In genomic region chr16:89446136-89446974, GRCh38 we compare ENCODE assay signal across 9 cellular contexts. TPM values are rescaled to one million over a fixed set of nuclear protein-coding genes. Genes with fewer than 3 reads are reported as not detected.
A peak's percentile ranks its signal among the peaks of the same experiment; 100 is the strongest.
DNase-seq lines count a peak whose midpoint lies in the region; ATAC-seq and TF ChIP-seq lines count a peak whose summit lies in the region.
"Had no signal": no experiment of that assay in that cellular context is flagged by ENCODE, and none has a peak within 500 bp of the region (broad histone marks: within the 10 kb centered on the region; RNA-seq: fewer than 3 reads in every experiment).

No MANE protein-coding gene starts in this region.

- H3K4me1 ChIP-seq in lower lobe of right lung: peaks cover 96% of the 10 kb centered on the region
- H3K4me1 ChIP-seq in upper lobe of right lung: peaks cover 79% of the 10 kb centered on the region

- H3K36me3 ChIP-seq in lower lobe of right lung: no peaks in the 10 kb centered on the region
- no peaks in the 10 kb centered on the region for H3K36me3 ChIP-seq in upper lobe of right lung

- DNase-seq in stimulated activated CD4-positive, alpha-beta T cell treated with anti-CD3 and anti-CD28 coated beads, Interleukin-15, amount 100 ng/mL, for 24 hours: peak; percentile 43
- no peak for DNase-seq in stimulated activated CD4-positive, alpha-beta T cell treated with anti-CD3 and anti-CD28 coated beads, Interleukin-1b, Interleukin-23, amount 100 ng/mL, for 48 hours
- DNase-seq in activated T-cell treated with anti-CD3 and anti-CD28 coated beads, Interleukin-2, amount 50 U/mL, for 48 hours: peak; percentile 52 to 58
- DNase-seq in lower lobe of right lung: no peak
- DNase-seq in upper lobe of right lung: peak; percentile 70
- DNase-seq: Kasumi-1 had no signal

- H3K4me3 ChIP-seq in lower lobe of right lung (no peak overlapping the region), upper lobe of right lung (no peak overlapping the region)

- H3K27me3 ChIP-seq in lower lobe of right lung (ENCODE audit: low read depth) (no peaks in the 10 kb centered on the region), upper lobe of right lung (no peaks in the 10 kb centered on the region)

- H3K9me3 ChIP-seq in lower lobe of right lung: no peaks in the 10 kb centered on the region
- H3K9me3 ChIP-seq in upper lobe of right lung: no peaks in the 10 kb centered on the region

- H3K27ac ChIP-seq in lower lobe of right lung (no peak overlapping the region), upper lobe of right lung (no peak overlapping the region)

- intact Hi-C loops in lower lobe of right lung (cut with DNase I): no loop called here
- intact Hi-C loops in upper lobe of right lung (cut with DNase I): no loop called here

- TF ChIP-seq CTCF in lower lobe of right lung (IDR thresholded peaks at IDR 0.05) (no peak), upper lobe of right lung (IDR thresholded peaks at IDR 0.05) (no peak)

- ATAC-seq in lower lobe of right lung: peak; percentile 5 to 9
- peak; percentile 66 for ATAC-seq in upper lobe of right lung
- ATAC-seq in HG02623 (IDR thresholded peaks at IDR 0.05; ENCODE audit: unreplicated experiment): no peak
- ATAC-seq in GM18520 (IDR thresholded peaks at IDR 0.05; ENCODE audit: unreplicated experiment): no peak
- no peak for ATAC-seq in HG02973 (IDR thresholded peaks at IDR 0.05; ENCODE audit: unreplicated experiment)

RNA-seq across cellular contexts. Expression of gene ANKRD11, which starts 44.0 kb away (rescaled TPM):
- total RNA-seq in lower lobe of right lung (127 TPM), upper lobe of right lung (125 TPM)

Comparison
In these comparisons a context has a peak if more than half of its experiments do, and no peak if none do; other contexts are left out.
1. DNase-seq: peak in stimulated activated CD4-positive, alpha-beta T cell treated with anti-CD3 and anti-CD28 coated beads, Interleukin-15, amount 100 ng/mL, for 24 hours (single experiment), activated T-cell treated with anti-CD3 and anti-CD28 coated beads, Interleukin-2, amount 50 U/mL, for 48 hours (2 of 2) and upper lobe of right lung (single experiment); none in stimulated activated CD4-positive, alpha-beta T cell treated with anti-CD3 and anti-CD28 coated beads, Interleukin-1b, Interleukin-23, amount 100 ng/mL, for 48 hours (single experiment) and lower lobe of right lung (single experiment).
2. ATAC-seq: peak in lower lobe of right lung (2 of 2) and upper lobe of right lung (single experiment); none in HG02623 (single experiment), GM18520 (single experiment) and HG02973 (single experiment).